Comparison of ENCODE assay signal across 8 cellular contexts in genomic region chr16:66662445-66663194, GRCh38. TPM values are rescaled to one million over a fixed set of nuclear protein-coding genes. Genes with fewer than 3 reads are reported as not detected.
DNase-seq lines count a peak whose midpoint lies in the region; ATAC-seq and TF ChIP-seq lines count a peak whose summit lies in the region.

No MANE protein-coding gene starts in this region.

- ATAC-seq in activated naive CD8-positive, alpha-beta T cell treated with anti-CD3 and anti-CD28 coated beads, Interleukin-2, amount 50 U/mL, for 24 hours, result no peak
- ATAC-seq in GM19455 (IDR thresholded peaks at IDR 0.05; ENCODE audit: unreplicated experiment), result no peak

- no peaks in the 10 kb centered on the region for H3K9me3 Mint-ChIP-seq in activated naive CD8-positive, alpha-beta T cell treated with anti-CD3 and anti-CD28 coated beads, Interleukin-2, amount 50 U/mL, for 24 hours

- peak; percentile 38 for TF ChIP-seq CTCF in GM12864 (IDR thresholded peaks at IDR 0.05; ENCODE audit: low read depth, low read length, missing control alignments)
- TF ChIP-seq CTCF in epithelial cell of proximal tubule (conservative IDR thresholded peaks at IDR 0.05; ENCODE audit: low read depth, low read length), result peak; percentile 71
- TF ChIP-seq CTCF in osteoblast (IDR thresholded peaks at IDR 0.05; ENCODE audit: extremely low read depth, low read depth, low read length), result peak; percentile 67

- no peaks in the 10 kb centered on the region for H3K36me3 Mint-ChIP-seq in activated naive CD8-positive, alpha-beta T cell treated with anti-CD3 and anti-CD28 coated beads, Interleukin-2, amount 50 U/mL, for 24 hours (ENCODE audit: low read depth)

- H3K27ac ChIP-seq in osteoblast (ENCODE audit: low read depth, low read length), result peak overlapping the region; percentile 10

- H3K27me3 Mint-ChIP-seq in activated naive CD8-positive, alpha-beta T cell treated with anti-CD3 and anti-CD28 coated beads, Interleukin-2, amount 50 U/mL, for 24 hours, result peaks cover 6% of the 10 kb centered on the region

- no peaks in the 10 kb centered on the region for H3K36me3 ChIP-seq in osteoblast (ENCODE audit: insufficient read depth, low read length)

- H3K27ac Mint-ChIP-seq in activated naive CD8-positive, alpha-beta T cell treated with anti-CD3 and anti-CD28 coated beads, Interleukin-2, amount 50 U/mL, for 24 hours, result no peak overlapping the region

- peaks cover 28% of the 10 kb centered on the region for H3K4me1 ChIP-seq in osteoblast (ENCODE audit: insufficient read depth, low read length)

- H4K20me1 ChIP-seq in osteoblast (ENCODE audit: insufficient read depth, low read length), result no peaks in the 10 kb centered on the region

- no peaks in the 10 kb centered on the region for H3K9me3 ChIP-seq in osteoblast (ENCODE audit: low read depth, low read length)

- no peak overlapping the region for H3K4me3 ChIP-seq in GM12864 (ENCODE audit: low read depth, low read length)
- no peak overlapping the region for H3K4me3 ChIP-seq in epithelial cell of proximal tubule (ENCODE audit: low read depth, low read length)
- no peak overlapping the region for H3K4me3 ChIP-seq in osteoblast (ENCODE audit: insufficient read depth, low read length)

- DNase-seq in GM12864 (ENCODE audit: low read depth) (peak; percentile 2), OCI-M1 (lab: John Stamatoyannopoulos, UW) (peak; percentile 68), epithelial cell of proximal tubule (ENCODE audit: low read depth) (no peak), osteoblast (ENCODE audit: insufficient read length, low spot score, missing footprints) (peak; percentile 75), activated gamma-delta T cell treated with Interleukin-2 at 50 U/mL for 16 hours (no peak), T-helper 1 cell (no peak)
- no peak for DNase-seq in activated naive CD8-positive, alpha-beta T cell treated with anti-CD3 and anti-CD28 coated beads, Interleukin-2, amount 50 U/mL, for 24 hours

- no peak overlapping the region for H3K4me2 ChIP-seq in osteoblast (ENCODE audit: insufficient read depth, low read length)

- H3K27me3 ChIP-seq in osteoblast (ENCODE audit: insufficient read depth, low read length), result no peaks in the 10 kb centered on the region

- peak overlapping the region; percentile 19 for H2AFZ ChIP-seq in osteoblast (ENCODE audit: low read length)

- H3K4me3 Mint-ChIP-seq in activated naive CD8-positive, alpha-beta T cell treated with anti-CD3 and anti-CD28 coated beads, Interleukin-2, amount 50 U/mL, for 24 hours, result no peak overlapping the region

- H3K79me2 ChIP-seq in osteoblast (ENCODE audit: insufficient read depth, low read length), result peaks cover 8% of the 10 kb centered on the region

- peaks cover 2% of the 10 kb centered on the region for H3K4me1 Mint-ChIP-seq in activated naive CD8-positive, alpha-beta T cell treated with anti-CD3 and anti-CD28 coated beads, Interleukin-2, amount 50 U/mL, for 24 hours

RNA-seq across cellular contexts. Expression of gene CMTM4, which starts 33.9 kb away (rescaled TPM):
- total RNA-seq in epithelial cell of proximal tubule (16.8 and 35.1 TPM in 2 replicates), osteoblast (42.7 and 52.5 TPM in 2 replicates)

RNA-seq across cellular contexts. Expression of gene CMTM3, which starts 58.1 kb away (rescaled TPM):
- 122 and 141 TPM in 2 replicates for total RNA-seq in epithelial cell of proximal tubule
- total RNA-seq in osteoblast, result 24.6 and 29.8 TPM in 2 replicates

Comparison
In these comparisons a context has a peak if more than half of its experiments do, and no peak if none do; other contexts are left out.
1. DNase-seq: peak in GM12864 (single experiment), OCI-M1 (single experiment) and osteoblast (single experiment); none in epithelial cell of proximal tubule (single experiment), activated naive CD8-positive, alpha-beta T cell treated with anti-CD3 and anti-CD28 coated beads, Interleukin-2, amount 50 U/mL, for 24 hours (single experiment), activated gamma-delta T cell treated with Interleukin-2 at 50 U/mL for 16 hours (single experiment) and T-helper 1 cell (0 of 5).
2. Peak in every context shown above with its lines, with median percentiles within 50 percentile points of each other: CTCF ChIP-seq.